In genomic region chr7:54932818-54933543, GRCh38 we compare ENCODE assay signal across 8 cellular contexts.
DNase-seq lines count a peak whose midpoint lies in the region; ATAC-seq lines count a peak whose summit lies in the region.

No MANE protein-coding gene starts in this region.

- peak; percentile 83 for DNase-seq in ELR (ENCODE audit: low read depth)
- DNase-seq in NCI-H2196 (lab: John Stamatoyannopoulos, UW; ENCODE audit: unreplicated experiment), result peak; percentile 67
- DNase-seq in caudate nucleus (lab: John Stamatoyannopoulos, UW), result peak in 57 of 61 donors; percentile 22 to 89 (median 69)
- DNase-seq in islet precursor cell, result peak; percentile 92
- peak; percentile 15 for DNase-seq in smooth muscle cell of the brain vasculature (ENCODE audit: low read depth, low spot score)
- DNase-seq in COLO829 (ENCODE audit: low spot score), result no peak
- DNase-seq in GOT3 (lab: John Stamatoyannopoulos, UW), result no peak

- no peak overlapping the region for H3K27ac ChIP-seq in caudate nucleus (ENCODE audit: low read depth, low read length)

- no peak for ATAC-seq in HG03354 (IDR thresholded peaks at IDR 0.05; ENCODE audit: poor library complexity, severe bottlenecking, unreplicated experiment)

Comparison
In these comparisons a context has a peak if more than half of its experiments do, and no peak if none do; other contexts are left out.
1. DNase-seq: peak in ELR (single experiment), NCI-H2196 (single experiment), caudate nucleus (57 of 61), islet precursor cell (single experiment) and smooth muscle cell of the brain vasculature (single experiment); none in COLO829 (single experiment) and GOT3 (single experiment).